In genomic region chr6:35238843-35239289, GRCh38 we compare ENCODE assay signal across 1 cellular context.
TF ChIP-seq lines count a peak whose summit lies in the region.

No MANE protein-coding gene starts in this region.

TF ChIP-seq in HEK293, 187 proteins besides CTCF, POLR2A, EP300 and RAD21 (continued from another document):
- TF ChIP-seq, protein P1, sequence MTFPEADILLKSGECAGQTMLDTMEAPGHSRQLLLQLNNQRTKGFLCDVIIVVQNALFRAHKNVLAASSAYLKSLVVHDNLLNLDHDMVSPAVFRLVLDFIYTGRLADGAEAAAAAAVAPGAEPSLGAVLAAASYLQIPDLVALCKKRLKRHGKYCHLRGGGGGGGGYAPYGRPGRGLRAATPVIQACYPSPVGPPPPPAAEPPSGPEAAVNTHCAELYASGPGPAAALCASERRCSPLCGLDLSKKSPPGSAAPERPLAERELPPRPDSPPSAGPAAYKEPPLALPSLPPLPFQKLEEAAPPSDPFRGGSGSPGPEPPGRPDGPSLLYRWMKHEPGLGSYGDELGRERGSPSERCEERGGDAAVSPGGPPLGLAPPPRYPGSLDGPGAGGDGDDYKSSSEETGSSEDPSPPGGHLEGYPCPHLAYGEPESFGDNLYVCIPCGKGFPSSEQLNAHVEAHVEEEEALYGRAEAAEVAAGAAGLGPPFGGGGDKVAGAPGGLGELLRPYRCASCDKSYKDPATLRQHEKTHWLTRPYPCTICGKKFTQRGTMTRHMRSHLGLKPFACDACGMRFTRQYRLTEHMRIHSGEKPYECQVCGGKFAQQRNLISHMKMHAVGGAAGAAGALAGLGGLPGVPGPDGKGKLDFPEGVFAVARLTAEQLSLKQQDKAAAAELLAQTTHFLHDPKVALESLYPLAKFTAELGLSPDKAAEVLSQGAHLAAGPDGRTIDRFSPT (tag by site-specific recombination; IDR thresholded peaks at IDR 0.05) = no peak
- TF ChIP-seq ZNF529 (tag by site-specific recombination; IDR thresholded peaks at IDR 0.05; ENCODE audit: insufficient replicate concordance) = no peak
